Comparison of ENCODE assay signal across 35 cellular contexts in the genomic region with DNA sequence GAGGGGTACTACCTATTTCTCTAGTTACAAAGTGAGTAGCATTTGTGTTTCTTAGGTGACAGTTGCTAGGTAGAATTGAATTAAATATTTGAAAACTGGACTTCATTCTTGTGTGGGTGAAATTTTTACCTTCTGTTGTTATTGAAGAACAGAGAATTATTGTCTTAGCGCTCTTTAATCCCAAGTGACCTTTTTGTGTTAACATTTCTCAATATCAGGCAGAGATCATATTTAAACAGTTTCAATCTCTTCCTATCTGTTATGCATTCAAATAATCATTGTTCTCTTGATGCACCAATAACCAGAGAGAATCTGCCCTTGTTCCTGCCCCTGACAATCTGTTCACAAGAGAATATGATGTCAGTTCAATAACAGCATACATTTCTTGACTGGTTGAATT. TPM values are rescaled to one million over a fixed set of nuclear protein-coding genes. Genes with fewer than 3 reads are reported as not detected.
A peak's percentile ranks its signal among the peaks of the same experiment; 100 is the strongest.
DNase-seq lines count a peak whose midpoint lies in the region; ATAC-seq and TF ChIP-seq lines count a peak whose summit lies in the region.
"Had no signal": no experiment of that assay in that cellular context is flagged by ENCODE, and none has a peak within 500 bp of the region (broad histone marks: within the 10 kb centered on the region; RNA-seq: fewer than 3 reads in every experiment).

No MANE protein-coding gene starts in this region.

- H3K9me3 ChIP-seq in naive thymus-derived CD4-positive, alpha-beta T cell (ENCODE audit: control insufficient read depth in 2 of 3, low read length in 3 of 3) = no peaks in the 10 kb centered on the region
- H3K9me3 ChIP-seq in tibial nerve (no peaks in the 10 kb centered on the region), esophagus muscularis mucosa (no peaks in the 10 kb centered on the region)
- H3K9me3 ChIP-seq: BLaER1 treated with 17β-estradiol and CSF1 and Interleukin-3, amounts not matched to agents 10 nM and 100 nM; left lung; Peyer's patch; prostate gland; sigmoid colon had no signal

- TF ChIP-seq CTCF in activated B cell treated with CpG ODN at 0.5 μM for 24 hours (IDR thresholded peaks at IDR 0.05) (no peak), tibial nerve (IDR thresholded peaks at IDR 0.05) (no peak), esophagus muscularis mucosa (IDR thresholded peaks at IDR 0.05) (no peak)

- TF ChIP-seq EP300 in tibial nerve (IDR thresholded peaks at IDR 0.05) (no peak), esophagus muscularis mucosa (IDR thresholded peaks at IDR 0.05) (no peak)

- no peak overlapping the region for H3K27ac ChIP-seq in naive thymus-derived CD4-positive, alpha-beta T cell (ENCODE audit: low read depth, low read length)
- H3K27ac ChIP-seq in tibial nerve = no peak overlapping the region
- H3K27ac ChIP-seq in esophagus muscularis mucosa (replicated peaks in 1 of 4) = no peak overlapping the region
- H3K27ac ChIP-seq: BLaER1 treated with 17β-estradiol and CSF1 and Interleukin-3, amounts not matched to agents 10 nM and 100 nM; left lung; Peyer's patch; prostate gland; sigmoid colon had no signal

- H3K4me1 Mint-ChIP-seq in stimulated activated naive CD8-positive, alpha-beta T cell treated with anti-CD3 and anti-CD28 coated beads, Interleukin-15, Interleukin-2, amounts not matched to agents 100 ng/mL and 50 ng/mL, for 24 hours (ENCODE audit: low read depth) = peaks cover 73% of the 10 kb centered on the region
- peaks cover 65% of the 10 kb centered on the region for H3K4me1 Mint-ChIP-seq in stimulated activated naive CD8-positive, alpha-beta T cell treated with anti-CD3 and anti-CD28 coated beads, Interleukin-15, amount 100 ng/mL, for 72 hours
- peaks cover 54% of the 10 kb centered on the region for H3K4me1 Mint-ChIP-seq in activated B cell treated with CpG ODN at 0.5 μM for 24 hours
- peaks cover 52 to 82% (median 67%) of the 10 kb centered on the region in 7 donors for H3K4me1 Mint-ChIP-seq in naive thymus-derived CD4-positive, alpha-beta T cell

- no peak overlapping the region for H3K4me3 Mint-ChIP-seq in stimulated activated naive CD8-positive, alpha-beta T cell treated with anti-CD3 and anti-CD28 coated beads, Interleukin-15, Interleukin-2, amounts not matched to agents 100 ng/mL and 50 ng/mL, for 24 hours
- H3K4me3 Mint-ChIP-seq in stimulated activated naive CD8-positive, alpha-beta T cell treated with anti-CD3 and anti-CD28 coated beads, Interleukin-15, amount 100 ng/mL, for 72 hours = no peak overlapping the region
- H3K4me3 Mint-ChIP-seq in activated B cell treated with CpG ODN at 0.5 μM for 24 hours = no peak overlapping the region
- peak overlapping the region in 1 of 10 donors; percentile 5 for H3K4me3 Mint-ChIP-seq in naive thymus-derived CD4-positive, alpha-beta T cell
- H3K4me3 Mint-ChIP-seq: T-helper 2 cell treated with Interferon-gamma antibody and Interleukin-4, amounts not matched to agents 5 μg/mL and 100 μg/mL, for 36 hours had no signal

- peaks cover 16 to 23% of the 10 kb centered on the region in 2 donors for H3K4me1 ChIP-seq in naive thymus-derived CD4-positive, alpha-beta T cell (ENCODE audit: control insufficient read depth in 2 of 2, insufficient read depth in 2 of 2, low read length in 2 of 2)
- H3K4me1 ChIP-seq in tibial nerve = peaks cover 0 to 65% (median 12%) of the 10 kb centered on the region in 4 donors
- H3K4me1 ChIP-seq in esophagus muscularis mucosa = peaks cover 0 to 44% (median 25%) of the 10 kb centered on the region in 4 donors
- H3K4me1 ChIP-seq: prostate gland had no signal

- WGBS in tibial nerve, 2 donors = 66 to 77% methylated on average over 1 of the region's 1 CpG
- 91% methylated on average over 1 of the region's 1 CpG for WGBS in esophagus muscularis mucosa

- H3K27me3 Mint-ChIP-seq in stimulated activated naive CD8-positive, alpha-beta T cell treated with anti-CD3 and anti-CD28 coated beads, Interleukin-15, Interleukin-2, amounts not matched to agents 100 ng/mL and 50 ng/mL, for 24 hours = no peaks in the 10 kb centered on the region
- H3K27me3 Mint-ChIP-seq in stimulated activated naive CD8-positive, alpha-beta T cell treated with anti-CD3 and anti-CD28 coated beads, Interleukin-15, amount 100 ng/mL, for 72 hours = no peaks in the 10 kb centered on the region
- H3K27me3 Mint-ChIP-seq in activated B cell treated with CpG ODN at 0.5 μM for 24 hours = no peaks in the 10 kb centered on the region
- no peaks in the 10 kb centered on the region for H3K27me3 Mint-ChIP-seq in naive thymus-derived CD4-positive, alpha-beta T cell
- H3K27me3 Mint-ChIP-seq: effector memory CD8-positive, alpha-beta T cell had no signal

- peaks cover 53% of the 10 kb centered on the region for H3K36me3 Mint-ChIP-seq in stimulated activated naive CD8-positive, alpha-beta T cell treated with anti-CD3 and anti-CD28 coated beads, Interleukin-15, Interleukin-2, amounts not matched to agents 100 ng/mL and 50 ng/mL, for 24 hours (ENCODE audit: low read depth)
- H3K36me3 Mint-ChIP-seq in activated B cell treated with CpG ODN at 0.5 μM for 24 hours (ENCODE audit: low read depth) = peaks cover 51% of the 10 kb centered on the region
- H3K36me3 Mint-ChIP-seq in naive thymus-derived CD4-positive, alpha-beta T cell = peaks cover 0 to 44% (median 19%) of the 10 kb centered on the region in 5 donors

- CTCF ChIA-PET in activated B cell treated with CpG ODN at 0.5 μM for 24 hours (lab: Charles Lee) = no interaction called here
- CTCF ChIA-PET in naive thymus-derived CD4-positive, alpha-beta T cell (lab: Charles Lee) = interaction anchor here (0.6 kb wide), 1 partner anchor 20 kb away, joined by 4 read pairs; no protein-coding TSS in a partner anchor

- no peak overlapping the region for H3K4me3 ChIP-seq in naive thymus-derived CD4-positive, alpha-beta T cell (ENCODE audit: low read length)
- H3K4me3 ChIP-seq in tibial nerve (no peak overlapping the region), esophagus muscularis mucosa (no peak overlapping the region)
- H3K4me3 ChIP-seq: BLaER1 treated with 17β-estradiol and CSF1 and Interleukin-3, amounts not matched to agents 10 nM and 100 nM; left lung; Peyer's patch; prostate gland; sigmoid colon had no signal

- TF ChIP-seq POLR2A in tibial nerve (IDR thresholded peaks at IDR 0.05) = no peak
- TF ChIP-seq POLR2A in esophagus muscularis mucosa (IDR thresholded peaks at IDR 0.05; ENCODE audit: low read depth) = no peak

- POLR2A ChIA-PET in activated B cell treated with CpG ODN at 0.5 μM for 24 hours (lab: Charles Lee) = interaction anchor here (0.7 to 1.3 kb wide), 2 partner anchors 15 to 544 kb away, joined by 4 to 8 read pairs; a partner anchor contains a TSS
- POLR2A ChIA-PET in naive thymus-derived CD4-positive, alpha-beta T cell (lab: Charles Lee) = interaction anchor here (0.5 kb wide), 1 partner anchor 244 kb away, joined by 3 read pairs; no protein-coding TSS in a partner anchor

- H3K27me3 ChIP-seq in naive thymus-derived CD4-positive, alpha-beta T cell (ENCODE audit: control insufficient read depth in 2 of 2, insufficient read depth in 2 of 2, low read length in 2 of 2) = no peaks in the 10 kb centered on the region
- H3K27me3 ChIP-seq in tibial nerve (no peaks in the 10 kb centered on the region), esophagus muscularis mucosa (no peaks in the 10 kb centered on the region)
- H3K27me3 ChIP-seq: BLaER1 treated with 17β-estradiol and CSF1 and Interleukin-3, amounts not matched to agents 10 nM and 100 nM; left lung; Peyer's patch; sigmoid colon had no signal

- ATAC-seq in stimulated activated naive CD8-positive, alpha-beta T cell treated with anti-CD3 and anti-CD28 coated beads, Interleukin-15, amount 100 ng/mL, for 72 hours = no peak
- ATAC-seq in activated B cell treated with CpG ODN at 0.5 μM for 24 hours (ENCODE audit: low read depth) (no peak), HG02610 (IDR thresholded peaks at IDR 0.05; ENCODE audit: unreplicated experiment) (no peak)
- ATAC-seq in naive thymus-derived CD4-positive, alpha-beta T cell = no peak
- ATAC-seq: effector memory CD8-positive, alpha-beta T cell; HCT116; left lung had no signal

- H3K27ac Mint-ChIP-seq in stimulated activated naive CD8-positive, alpha-beta T cell treated with anti-CD3 and anti-CD28 coated beads, Interleukin-15, Interleukin-2, amounts not matched to agents 100 ng/mL and 50 ng/mL, for 24 hours = peak overlapping the region; percentile 3
- no peak overlapping the region for H3K27ac Mint-ChIP-seq in stimulated activated naive CD8-positive, alpha-beta T cell treated with anti-CD3 and anti-CD28 coated beads, Interleukin-15, amount 100 ng/mL, for 72 hours
- peak overlapping the region; percentile 26 for H3K27ac Mint-ChIP-seq in activated B cell treated with CpG ODN at 0.5 μM for 24 hours
- peak overlapping the region in 8 of 9 donors; percentile 5 to 87 (median 52) for H3K27ac Mint-ChIP-seq in naive thymus-derived CD4-positive, alpha-beta T cell
- H3K27ac Mint-ChIP-seq: T-helper 2 cell treated with Interferon-gamma antibody and Interleukin-4, amounts not matched to agents 5 μg/mL and 100 μg/mL, for 36 hours had no signal

- intact Hi-C loops in activated B cell treated with CpG ODN at 0.5 μM for 24 hours (cut with micrococcal nuclease) (no loop called here), esophagus muscularis mucosa (cut with DNase I) (no loop called here)
- intact Hi-C loops in naive thymus-derived CD4-positive, alpha-beta T cell (cut with micrococcal nuclease) = no loop called here

- H3K9me3 Mint-ChIP-seq in stimulated activated naive CD8-positive, alpha-beta T cell treated with anti-CD3 and anti-CD28 coated beads, Interleukin-15, Interleukin-2, amounts not matched to agents 100 ng/mL and 50 ng/mL, for 24 hours = no peaks in the 10 kb centered on the region
- no peaks in the 10 kb centered on the region for H3K9me3 Mint-ChIP-seq in stimulated activated naive CD8-positive, alpha-beta T cell treated with anti-CD3 and anti-CD28 coated beads, Interleukin-15, amount 100 ng/mL, for 72 hours
- no peaks in the 10 kb centered on the region for H3K9me3 Mint-ChIP-seq in activated B cell treated with CpG ODN at 0.5 μM for 24 hours
- peaks cover 0 to 3% (median 0%) of the 10 kb centered on the region in 11 donors for H3K9me3 Mint-ChIP-seq in naive thymus-derived CD4-positive, alpha-beta T cell
- H3K9me3 Mint-ChIP-seq: effector memory CD8-positive, alpha-beta T cell; T-helper 2 cell treated with Interferon-gamma antibody and Interleukin-4, amounts not matched to agents 5 μg/mL and 100 μg/mL, for 36 hours had no signal

- DNase-seq in stimulated activated naive CD8-positive, alpha-beta T cell treated with anti-CD3 and anti-CD28 coated beads, Interleukin-15, amount 100 ng/mL, for 72 hours = no peak
- no peak for DNase-seq in activated B cell treated with CpG ODN at 0.5 μM for 24 hours
- DNase-seq in naive thymus-derived CD4-positive, alpha-beta T cell = no peak
- DNase-seq in NCI-H1694 (lab: John Stamatoyannopoulos, UW) = no peak
- no peak for DNase-seq in tibial nerve (ENCODE audit: low spot score in 2 of 2)
- no peak for DNase-seq in esophagus muscularis mucosa (ENCODE audit: extremely low spot score)
- DNase-seq: activated CD4-positive, alpha-beta T cell treated with anti-CD3 and anti-CD28 coated beads for 4 hours; activated naive CD4-positive, alpha-beta T cell treated with Interleukin-2 at 50 U/mL for 16 hours; activated T-cell treated with anti-CD3 and anti-CD28 coated beads, Interleukin-2, amount 50 U/mL, for 1 hour; anterior cingulate cortex; Calu3; DMS79; effector memory CD8-positive, alpha-beta T cell; erythroblast; glutamatergic neuron; Karpas-422; left lung; mesenchymal stem cell; NCI-H1417 treated with DMSO at 0.1 percent for 48 hours; NCI-H2081 treated with DMSO at 0.1 percent for 48 hours; NCI-H226; NCI-H526 treated with DMSO at 0.1 percent for 48 hours; nucleus accumbens; Peyer's patch; SHP77; sigmoid colon; stimulated activated CD4-positive, alpha-beta T cell treated with anti-CD3 and anti-CD28 coated beads, Interleukin-12 subunit alpha, Interleukin-12 subunit beta, amount 100 ng/mL, for 4 hours; stimulated activated CD4-positive, alpha-beta T cell treated with anti-CD3 and anti-CD28 coated beads, Interleukin-2, amount 100 ng/mL, for 48 hours; trophoblast cell had no signal

- H3K36me3 ChIP-seq in naive thymus-derived CD4-positive, alpha-beta T cell (ENCODE audit: control insufficient read depth in 2 of 3, insufficient read depth in 3 of 3, low read length in 3 of 3) = peaks cover 0 to 9% (median 4%) of the 10 kb centered on the region in 3 experiments
- H3K36me3 ChIP-seq in tibial nerve (peaks cover 0 to 5% (median 0%) of the 10 kb centered on the region in 3 donors), esophagus muscularis mucosa (peaks cover 0 to 5% (median 0%) of the 10 kb centered on the region in 4 donors)
- H3K36me3 ChIP-seq: left lung, prostate gland, sigmoid colon had no signal

RNA-seq across cellular contexts. Expression of a gene that starts 14.2 kb away (rescaled TPM):
- total RNA-seq in activated B cell treated with CpG ODN at 0.5 μM for 24 hours (104 and 117 TPM in 2 replicates), tibial nerve (100 to 1,000 TPM in 1 of 4 donors, 10 to 100 TPM in 3; 78.6 to 101 (median 86.8) TPM), esophagus muscularis mucosa (10 to 100 TPM; 61.0 to 68.7 (median 62.1) TPM)
- 100 to 1,000 TPM; 140 to 192 (median 161) TPM for total RNA-seq in naive thymus-derived CD4-positive, alpha-beta T cell
- 10 to 100 TPM; 19.6 to 32.9 TPM for polyA plus RNA-seq in naive thymus-derived CD4-positive, alpha-beta T cell

RNA-seq across cellular contexts. Expression of a gene that starts 49.0 kb away (rescaled TPM):
- 199 and 230 TPM in 2 replicates for total RNA-seq in activated B cell treated with CpG ODN at 0.5 μM for 24 hours
- 100 to 1,000 TPM; 140 to 241 (median 154) TPM for total RNA-seq in naive thymus-derived CD4-positive, alpha-beta T cell
- 100 to 1,000 TPM; 525 to 842 TPM for polyA plus RNA-seq in naive thymus-derived CD4-positive, alpha-beta T cell
- 10 to 100 TPM; 22.4 to 51.5 (median 34.4) TPM for total RNA-seq in tibial nerve
- 10 to 100 TPM; 61.0 to 91.1 (median 69.1) TPM for total RNA-seq in esophagus muscularis mucosa

Comparison
In these comparisons a context has a peak if more than half of its experiments do, and no peak if none do; other contexts are left out.
1. H3K27ac Mint-ChIP-seq: peak in stimulated activated naive CD8-positive, alpha-beta T cell treated with anti-CD3 and anti-CD28 coated beads, Interleukin-15, Interleukin-2, amounts not matched to agents 100 ng/mL and 50 ng/mL, for 24 hours (single experiment), activated B cell treated with CpG ODN at 0.5 μM for 24 hours (single experiment) and naive thymus-derived CD4-positive, alpha-beta T cell (8 of 9); none in stimulated activated naive CD8-positive, alpha-beta T cell treated with anti-CD3 and anti-CD28 coated beads, Interleukin-15, amount 100 ng/mL, for 72 hours (0 of 2).